ENCODE assay signal across 17 cellular contexts in genomic region chr15:58303236-58303635, GRCh38.
DNase-seq lines count a peak whose midpoint lies in the region; ATAC-seq and TF ChIP-seq lines count a peak whose summit lies in the region.
"Had no signal": no experiment of that assay in that cellular context is flagged by ENCODE, and none has a peak within 500 bp of the region (broad histone marks: within the 10 kb centered on the region; RNA-seq: fewer than 3 reads in every experiment).

No MANE protein-coding gene starts in this region.

- no peak overlapping the region for H3K4ac ChIP-seq in H9 (ENCODE audit: low read depth, low read length)

- no peaks in the 10 kb centered on the region for H3K9me2 ChIP-seq in OCI-LY7 (ENCODE audit: insufficient read depth, low read length)

- no peaks in the 10 kb centered on the region for H3K27me3 ChIP-seq in CD4-positive, alpha-beta T cell (ENCODE audit: control insufficient read depth, insufficient read depth, low read length)
- no peaks in the 10 kb centered on the region for H3K27me3 ChIP-seq in H9 (ENCODE audit: insufficient read depth, low read length)

- H2BK120ac ChIP-seq in H9 (ENCODE audit: low read depth, low read length, poor library complexity, severe bottlenecking) = no peak overlapping the region

- no peak overlapping the region for H3K18ac ChIP-seq in H9 (ENCODE audit: insufficient read length, low read depth, low read length)

- BruUV-seq in OCI-LY7 (replicated peaks; lab: Mats Ljungman, UMichigan) = no TSS peak

- CTCF ChIA-PET in CD4-positive, alpha-beta T cell (lab: Charles Lee) = interaction anchor here (0.8 kb wide), 1 partner anchor 26 kb away, joined by 3 read pairs; no protein-coding TSS in a partner anchor
- CTCF ChIA-PET in OCI-LY7 (lab: Charles Lee; ENCODE audit: unreplicated experiment) = no interaction called here

- H3K4me1 ChIP-seq in OCI-LY7 (ENCODE audit: insufficient read depth, low read length, poor library complexity, severe bottlenecking) (peaks cover under 1% of the 10 kb centered on the region), H9 (ENCODE audit: insufficient read depth, low read length) (0 out of 2 replicates have a peak, but pooled peaks cover 6% of the 10 kb centered on the region)
- H3K4me1 ChIP-seq: Caco-2 had no signal

- H3K23me2 ChIP-seq in H9 (ENCODE audit: insufficient read length, low read depth, low read length, poor library complexity, severe bottlenecking) = no peaks in the 10 kb centered on the region

- H3K9me3 Mint-ChIP-seq in activated T-cell treated with anti-CD3 and anti-CD28 coated beads, Interleukin-2, amount 50 U/mL, for 72 hours = peaks cover 0 to 4% of the 10 kb centered on the region in 2 donors
- peaks cover 2% of the 10 kb centered on the region for H3K9me3 Mint-ChIP-seq in CD4-positive, alpha-beta T cell
- no peaks in the 10 kb centered on the region for H3K9me3 Mint-ChIP-seq in dendritic cell treated with granulocyte-macrophage colony-stimulating factor and Interleukin-4, amounts not matched to agents 40 ng/mL and 50 ng/mL, for 4 days
- peaks cover 0 to 7% of the 10 kb centered on the region in 2 experiments; a peak in 4 of 5 replicates for H3K9me3 Mint-ChIP-seq in H9

- H3K4me2 ChIP-seq in OCI-LY7 (ENCODE audit: low read length) = 0 out of 2 replicates have a peak overlapping the region, but pooled peaks have one; percentile 7
- no peak overlapping the region for H3K4me2 ChIP-seq in H9 (ENCODE audit: insufficient read depth, insufficient read length, low read length)
- H3K4me2 ChIP-seq: A549 had no signal

- H3K9me3 ChIP-seq in CD4-positive, alpha-beta T cell (ENCODE audit: control insufficient read depth, low read length) = no peaks in the 10 kb centered on the region
- H3K9me3 ChIP-seq in OCI-LY7 (ENCODE audit: low read length) (no peaks in the 10 kb centered on the region), H9 (ENCODE audit: control insufficient read depth, low read depth, low read length) (no peaks in the 10 kb centered on the region)
- H3K9me3 ChIP-seq: Caco-2 had no signal

- no peak overlapping the region for H3K9ac ChIP-seq in H9 (ENCODE audit: extremely low read depth, insufficient read length, low read length)

- no peak overlapping the region for H3K27ac Mint-ChIP-seq in activated T-cell treated with anti-CD3 and anti-CD28 coated beads, Interleukin-2, amount 50 U/mL, for 72 hours
- H3K27ac Mint-ChIP-seq in CD4-positive, alpha-beta T cell = no peak overlapping the region
- H3K27ac Mint-ChIP-seq in dendritic cell treated with granulocyte-macrophage colony-stimulating factor and Interleukin-4, amounts not matched to agents 40 ng/mL and 50 ng/mL, for 4 days = peak overlapping the region; percentile 82
- H3K27ac Mint-ChIP-seq in H9 = no peak overlapping the region

- no peaks in the 10 kb centered on the region for H4K20me1 ChIP-seq in OCI-LY7 (ENCODE audit: insufficient read depth, low read length)
- H4K20me1 ChIP-seq in H9 (ENCODE audit: control insufficient read depth, insufficient read depth, insufficient read length) = no peaks in the 10 kb centered on the region

- peak overlapping the region; percentile 36 to 40 for H3K4me3 Mint-ChIP-seq in activated T-cell treated with anti-CD3 and anti-CD28 coated beads, Interleukin-2, amount 50 U/mL, for 72 hours
- no peak overlapping the region for H3K4me3 Mint-ChIP-seq in CD4-positive, alpha-beta T cell
- no peak overlapping the region for H3K4me3 Mint-ChIP-seq in dendritic cell treated with granulocyte-macrophage colony-stimulating factor and Interleukin-4, amounts not matched to agents 40 ng/mL and 50 ng/mL, for 4 days
- no peak overlapping the region for H3K4me3 Mint-ChIP-seq in H9

- TF ChIP-seq CTCF in CD4-positive, alpha-beta T cell (IDR thresholded peaks at IDR 0.05) = no peak
- TF ChIP-seq CTCF in OCI-LY7 (conservative IDR thresholded peaks at IDR 0.05; ENCODE audit: low read length) = no peak
- no peak for TF ChIP-seq CTCF in H9 (conservative IDR thresholded peaks at IDR 0.05)

- H3K79me2 ChIP-seq in OCI-LY7 (ENCODE audit: insufficient read depth, low read depth, low read length) (no peaks in the 10 kb centered on the region), H9 (ENCODE audit: insufficient read depth, low read length) (no peaks in the 10 kb centered on the region)

- no peak overlapping the region for H3K23ac ChIP-seq in H9 (ENCODE audit: insufficient read length, low read depth, low read length)

- no peak overlapping the region for H2BK12ac ChIP-seq in H9 (ENCODE audit: insufficient read length, low read depth, low read length)

- H3K79me1 ChIP-seq in H9 (ENCODE audit: insufficient read depth, low read depth, low read length, poor library complexity, severe bottlenecking) = no peaks in the 10 kb centered on the region

- no peak overlapping the region for H2BK15ac ChIP-seq in H9 (ENCODE audit: low read depth, low read length)

- no peak overlapping the region for H3T11ph ChIP-seq in H9 (ENCODE audit: low read length)

- H3K14ac ChIP-seq in H9 (ENCODE audit: insufficient read depth, low read length) = no peak overlapping the region

- no peak overlapping the region for H3K56ac ChIP-seq in H9 (ENCODE audit: insufficient read length, low read depth, low read length)

- no peaks in the 10 kb centered on the region for H3K36me3 Mint-ChIP-seq in activated T-cell treated with anti-CD3 and anti-CD28 coated beads, Interleukin-2, amount 50 U/mL, for 72 hours (ENCODE audit: insufficient read depth in 2 of 2)
- no peaks in the 10 kb centered on the region for H3K36me3 Mint-ChIP-seq in CD4-positive, alpha-beta T cell (ENCODE audit: low read depth)
- no peaks in the 10 kb centered on the region for H3K36me3 Mint-ChIP-seq in dendritic cell treated with granulocyte-macrophage colony-stimulating factor and Interleukin-4, amounts not matched to agents 40 ng/mL and 50 ng/mL, for 4 days (ENCODE audit: low read depth)
- H3K36me3 Mint-ChIP-seq in H9 (ENCODE audit: insufficient read depth in 1 of 3, low read depth in 3 of 3) = no peaks in the 10 kb centered on the region; a peak in 3 of 7 replicates

- no peak overlapping the region for H2BK5ac ChIP-seq in H9 (ENCODE audit: insufficient read length, low read length)

- no peaks in the 10 kb centered on the region for H3K27me3 Mint-ChIP-seq in activated T-cell treated with anti-CD3 and anti-CD28 coated beads, Interleukin-2, amount 50 U/mL, for 72 hours (ENCODE audit: low read depth)
- H3K27me3 Mint-ChIP-seq in CD4-positive, alpha-beta T cell = peaks cover 11% of the 10 kb centered on the region
- H3K27me3 Mint-ChIP-seq in dendritic cell treated with granulocyte-macrophage colony-stimulating factor and Interleukin-4, amounts not matched to agents 40 ng/mL and 50 ng/mL, for 4 days = no peaks in the 10 kb centered on the region
- H3K27me3 Mint-ChIP-seq in H9 (ENCODE audit: low read depth) = no peaks in the 10 kb centered on the region; the same call in 1 of the 2 replicates

- no peak overlapping the region for H2AK5ac ChIP-seq in H9 (ENCODE audit: insufficient read length, low read length)

- POLR2A ChIA-PET in CD4-positive, alpha-beta T cell (lab: Charles Lee) = no interaction called here
- POLR2A ChIA-PET in OCI-LY7 (lab: Charles Lee) = no interaction called here

- ATAC-seq in activated T-cell treated with anti-CD3 and anti-CD28 coated beads, Interleukin-2, amount 50 U/mL, for 72 hours (replicated peaks in 1 of 2) = no peak
- ATAC-seq in CD4-positive, alpha-beta T cell (ENCODE audit: poor library complexity) = peak; percentile 37
- ATAC-seq: A549, HepG2 had no signal

- intact Hi-C loops in CD4-positive, alpha-beta T cell (cut with DNase I, micrococcal nuclease) = no loop called here
- intact Hi-C loops in OCI-LY7 (cut with micrococcal nuclease; ENCODE audit: unreplicated experiment) = no loop called here
- intact Hi-C loops in dendritic cell treated with granulocyte-macrophage colony-stimulating factor and Interleukin-4, amounts not matched to agents 40 ng/mL and 50 ng/mL, for 4 days (cut with micrococcal nuclease) = no loop called here

- H3K4me3 ChIP-seq in OCI-LY7 (ENCODE audit: low read depth, low read length, poor library complexity, severe bottlenecking) = no peak overlapping the region
- H3K4me3 ChIP-seq: A549 had no signal

- WGBS in H9 (ENCODE audit: extremely low coverage, insufficient read length, low lambda C conversion rate) = no CpG with 5 or more reads among the region's 6 CpGs

- no peak overlapping the region for H4K5ac ChIP-seq in H9 (ENCODE audit: insufficient read length, low read depth, low read length)

- no peak overlapping the region for H4K91ac ChIP-seq in H9 (ENCODE audit: insufficient read length, low read depth, low read length)

- H4K8ac ChIP-seq in H9 (replicated peaks; ENCODE audit: insufficient read length, low read depth, low read length) = no peak overlapping the region

- H2AFZ ChIP-seq in OCI-LY7 (ENCODE audit: low read length) = peak overlapping the region; percentile 23; the same call in 1 of the 2 replicates
- H2AFZ ChIP-seq in H9 (ENCODE audit: low read length) = no peak overlapping the region

- H3K4me1 Mint-ChIP-seq in activated T-cell treated with anti-CD3 and anti-CD28 coated beads, Interleukin-2, amount 50 U/mL, for 72 hours (ENCODE audit: low read depth) = peaks cover 22% of the 10 kb centered on the region
- H3K4me1 Mint-ChIP-seq in CD4-positive, alpha-beta T cell (ENCODE audit: low read depth) = peaks cover 19% of the 10 kb centered on the region
- peaks cover 39% of the 10 kb centered on the region for H3K4me1 Mint-ChIP-seq in dendritic cell treated with granulocyte-macrophage colony-stimulating factor and Interleukin-4, amounts not matched to agents 40 ng/mL and 50 ng/mL, for 4 days (ENCODE audit: low read depth)
- H3K4me1 Mint-ChIP-seq in H9 = peaks cover 23 to 25% of the 10 kb centered on the region in 2 experiments

- H3K36me3 ChIP-seq in OCI-LY7 (ENCODE audit: insufficient read depth, low read length) = no peaks in the 10 kb centered on the region

- H3K27ac ChIP-seq in CD4-positive, alpha-beta T cell (ENCODE audit: low read depth, low read length) = no peak overlapping the region
- H3K27ac ChIP-seq in OCI-LY7 (ENCODE audit: low read depth, low read length, poor library complexity, severe bottlenecking) (no peak overlapping the region), H9 (ENCODE audit: insufficient read length, low read depth, low read length) (no peak overlapping the region)
- H3K27ac ChIP-seq: A549, C4-2B had no signal

- no peak for DNase-seq in activated T-cell treated with anti-CD3 and anti-CD28 coated beads, Interleukin-2, amount 50 U/mL, for 72 hours
- no peak for DNase-seq in activated T-cell treated with anti-CD3 and anti-CD28 coated beads for 4 hours
- DNase-seq in CD4-positive, alpha-beta T cell = no peak
- DNase-seq in OCI-LY7 (ENCODE audit: low spot score) = no peak
- no peak for DNase-seq in H9
- DNase-seq in GM19240 (ENCODE audit: insufficient read length, low spot score) = no peak
- no peak for DNase-seq in epidermal melanocyte (ENCODE audit: insufficient read length, low spot score)
- DNase-seq: Caco-2; DMS153; NCI-H1105; NCI-H1694; NCI-H69; NK-92 treated with Interleukin-12 subunit alpha and Interleukin-12 subunit beta, amount 100 ng/mL, for 24 hours had no signal

- no peak overlapping the region for H2BK20ac ChIP-seq in H9 (ENCODE audit: low read depth, low read length, poor library complexity, severe bottlenecking)

Comparison
In these comparisons a context has a peak if more than half of its experiments do, and no peak if none do; other contexts are left out.
1. H3K4me3 Mint-ChIP-seq: peak in activated T-cell treated with anti-CD3 and anti-CD28 coated beads, Interleukin-2, amount 50 U/mL, for 72 hours (2 of 2); none in CD4-positive, alpha-beta T cell (single experiment), dendritic cell treated with granulocyte-macrophage colony-stimulating factor and Interleukin-4, amounts not matched to agents 40 ng/mL and 50 ng/mL, for 4 days (single experiment) and H9 (0 of 2).